1 cellular context compared by ENCODE assay signal in the genomic region with DNA sequence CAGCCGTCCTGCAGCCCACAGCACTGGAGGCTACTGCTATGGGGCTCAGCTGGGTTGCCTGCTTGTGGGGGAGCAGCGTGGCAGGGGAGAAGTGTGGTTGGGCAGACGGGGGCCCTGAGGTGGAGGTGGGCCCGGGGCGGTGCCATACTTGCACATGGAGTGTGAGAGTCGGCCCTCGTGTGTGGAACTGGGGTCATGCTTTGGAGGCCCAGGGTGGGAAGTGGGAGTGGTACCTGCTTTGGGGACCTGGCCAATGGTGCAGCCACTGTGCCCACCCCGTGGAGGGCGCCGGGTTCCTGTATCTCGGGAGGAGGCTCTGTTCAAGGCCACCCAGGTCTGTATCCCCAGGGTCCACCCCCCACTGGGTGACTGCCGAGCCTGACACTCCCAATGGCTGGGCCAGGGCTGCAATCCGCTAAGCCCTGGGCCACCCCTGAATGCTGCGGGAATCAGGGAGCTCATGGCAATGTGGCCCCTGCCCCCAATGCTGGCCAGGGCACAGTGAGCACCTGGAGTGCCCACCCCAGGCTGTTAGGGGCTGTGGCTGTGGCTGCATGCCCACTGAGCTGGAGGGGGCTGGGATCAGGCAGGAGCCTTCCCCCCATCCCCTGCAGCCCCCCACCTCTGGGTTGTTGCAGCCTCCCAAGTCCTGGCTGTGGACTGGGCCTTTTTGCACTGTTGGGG.
TF ChIP-seq lines count a peak whose summit lies in the region.

No MANE protein-coding gene starts in this region.

TF ChIP-seq in SK-N-SH treated with all-trans-retinoic acid at 6 μM for 48 hours, 23 proteins besides CTCF, POLR2A, EP300 and RAD21 (continued from another document):
- TF ChIP-seq, protein P1, sequence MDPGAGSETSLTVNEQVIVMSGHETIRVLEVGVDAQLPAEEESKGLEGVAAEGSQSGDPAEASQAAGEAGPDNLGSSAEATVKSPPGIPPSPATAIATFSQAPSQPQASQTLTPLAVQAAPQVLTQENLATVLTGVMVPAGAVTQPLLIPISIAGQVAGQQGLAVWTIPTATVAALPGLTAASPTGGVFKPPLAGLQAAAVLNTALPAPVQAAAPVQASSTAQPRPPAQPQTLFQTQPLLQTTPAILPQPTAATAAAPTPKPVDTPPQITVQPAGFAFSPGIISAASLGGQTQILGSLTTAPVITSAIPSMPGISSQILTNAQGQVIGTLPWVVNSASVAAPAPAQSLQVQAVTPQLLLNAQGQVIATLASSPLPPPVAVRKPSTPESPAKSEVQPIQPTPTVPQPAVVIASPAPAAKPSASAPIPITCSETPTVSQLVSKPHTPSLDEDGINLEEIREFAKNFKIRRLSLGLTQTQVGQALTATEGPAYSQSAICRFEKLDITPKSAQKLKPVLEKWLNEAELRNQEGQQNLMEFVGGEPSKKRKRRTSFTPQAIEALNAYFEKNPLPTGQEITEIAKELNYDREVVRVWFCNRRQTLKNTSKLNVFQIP (CRISPR knock-in tag; IDR thresholded peaks at IDR 0.05; ENCODE audit: borderline replicate concordance, low read depth): no peak
- TF ChIP-seq BACH2 (CRISPR knock-in tag; IDR thresholded peaks at IDR 0.05; ENCODE audit: borderline replicate concordance) (no peak), PPARA (CRISPR knock-in tag; IDR thresholded peaks at IDR 0.05; ENCODE audit: borderline replicate concordance) (no peak), ZFP30 (CRISPR knock-in tag; IDR thresholded peaks at IDR 0.05) (no peak)
